ENCODE assay signal across 16 cellular contexts in the genomic region with DNA sequence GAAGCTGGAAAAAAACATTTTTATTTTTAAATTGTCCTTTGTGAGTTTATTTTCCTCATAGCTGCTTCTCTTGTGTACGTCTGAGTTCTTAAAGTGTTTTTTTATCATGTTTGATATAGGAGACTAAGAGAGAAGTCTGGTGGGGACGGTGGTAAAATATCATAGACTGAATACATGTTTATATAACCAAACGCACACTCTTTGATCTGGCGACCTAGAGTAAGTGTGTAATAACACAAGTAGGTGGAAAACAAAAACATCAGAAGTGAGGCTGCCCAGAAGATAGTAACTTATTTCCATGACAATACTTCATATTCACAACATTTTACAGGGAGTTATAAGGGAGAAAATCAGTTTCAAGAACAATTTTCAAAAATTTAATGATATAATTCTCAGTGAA.
"Had no signal": no experiment of that assay in that cellular context is flagged by ENCODE, and none has a peak within 500 bp of the region (broad histone marks: within the 10 kb centered on the region; RNA-seq: fewer than 3 reads in every experiment).

No MANE protein-coding gene starts in this region.

- H3K4me3 ChIP-seq: colonic mucosa, esophagus muscularis mucosa, stomach, testis had no signal

- H3K27ac ChIP-seq: colonic mucosa, esophagus muscularis mucosa, stomach, testis had no signal

- DNase-seq: activated CD4-positive, alpha-beta T cell treated with anti-CD3 and anti-CD28 coated beads, Interleukin-2, amount 10 ng/mL, durations not matched to agents 24 days and 14 days; activated CD8-positive, alpha-beta memory T cell treated with anti-CD3 and anti-CD28 coated beads, Interleukin-2, amount 50 U/mL, for 48 hours; activated CD8-positive, alpha-beta T cell treated with anti-CD3 and anti-CD28 coated beads, Interleukin-2, amount 10 ng/mL, durations not matched to agents 7 days and 5 days; activated gamma-delta T cell; activated naive CD8-positive, alpha-beta T cell treated with anti-CD3 and anti-CD28 coated beads for 36 hours; activated T-cell treated with anti-CD3 and anti-CD28 coated beads, Interleukin-2, amount 50 U/mL, for 72 hours; amygdala; colonic mucosa; foreskin melanocyte; stimulated activated CD4-positive, alpha-beta T cell treated with anti-CD3 and anti-CD28 coated beads, Interleukin-12 subunit alpha, Interleukin-12 subunit beta, amount 100 ng/mL, for 4 hours; stimulated activated CD4-positive, alpha-beta T cell treated with anti-CD3 and anti-CD28 coated beads, Interleukin-2, amount 100 ng/mL, for 24 hours; stomach; T-helper 2 cell; testis had no signal

- H3K27me3 ChIP-seq: colonic mucosa, esophagus muscularis mucosa, stomach, testis had no signal

- H3K36me3 ChIP-seq: colonic mucosa, esophagus muscularis mucosa, stomach had no signal

- H3K4me1 Mint-ChIP-seq: activated CD4-positive, alpha-beta T cell treated with anti-CD3 and anti-CD28 coated beads, Interleukin-2, amount 10 ng/mL, durations not matched to agents 24 days and 14 days; activated naive CD8-positive, alpha-beta T cell treated with anti-CD3 and anti-CD28 coated beads for 36 hours; WTC11 had no signal

- H3K27ac Mint-ChIP-seq: activated CD4-positive, alpha-beta T cell treated with anti-CD3 and anti-CD28 coated beads, Interleukin-2, amount 10 ng/mL, durations not matched to agents 24 days and 14 days; activated CD8-positive, alpha-beta T cell treated with anti-CD3 and anti-CD28 coated beads, Interleukin-2, amount 10 ng/mL, durations not matched to agents 7 days and 5 days; activated naive CD8-positive, alpha-beta T cell treated with anti-CD3 and anti-CD28 coated beads for 36 hours; activated T-cell treated with anti-CD3 and anti-CD28 coated beads, Interleukin-2, amount 50 U/mL, for 72 hours; WTC11 had no signal

- ATAC-seq: activated CD8-positive, alpha-beta T cell treated with anti-CD3 and anti-CD28 coated beads, Interleukin-2, amount 10 ng/mL, durations not matched to agents 7 days and 5 days; activated T-cell treated with anti-CD3 and anti-CD28 coated beads, Interleukin-2, amount 50 U/mL, for 72 hours; WTC11 had no signal

- H3K4me1 ChIP-seq: colonic mucosa, esophagus muscularis mucosa, stomach, testis had no signal

- H3K9me3 Mint-ChIP-seq: activated naive CD8-positive, alpha-beta T cell treated with anti-CD3 and anti-CD28 coated beads for 36 hours had no signal

- H3K36me3 Mint-ChIP-seq: activated naive CD8-positive, alpha-beta T cell treated with anti-CD3 and anti-CD28 coated beads for 36 hours had no signal

- H3K27me3 Mint-ChIP-seq: activated CD4-positive, alpha-beta T cell treated with anti-CD3 and anti-CD28 coated beads, Interleukin-2, amount 10 ng/mL, durations not matched to agents 24 days and 14 days; activated naive CD8-positive, alpha-beta T cell treated with anti-CD3 and anti-CD28 coated beads for 36 hours had no signal

- H3K9me3 ChIP-seq: colonic mucosa, esophagus muscularis mucosa, stomach, testis had no signal

- H3K4me3 Mint-ChIP-seq: activated CD4-positive, alpha-beta T cell treated with anti-CD3 and anti-CD28 coated beads, Interleukin-2, amount 10 ng/mL, durations not matched to agents 24 days and 14 days; activated CD8-positive, alpha-beta T cell treated with anti-CD3 and anti-CD28 coated beads, Interleukin-2, amount 10 ng/mL, durations not matched to agents 7 days and 5 days; activated naive CD8-positive, alpha-beta T cell treated with anti-CD3 and anti-CD28 coated beads for 36 hours; activated T-cell treated with anti-CD3 and anti-CD28 coated beads, Interleukin-2, amount 50 U/mL, for 72 hours; WTC11 had no signal
